In genomic region chr10:24118246-24118645, GRCh38 we compare ENCODE assay signal across 16 cellular contexts.
DNase-seq lines count a peak whose midpoint lies in the region; ATAC-seq and TF ChIP-seq lines count a peak whose summit lies in the region.
"Had no signal": no experiment of that assay in that cellular context is flagged by ENCODE, and none has a peak within 500 bp of the region (broad histone marks: within the 10 kb centered on the region; RNA-seq: fewer than 3 reads in every experiment).

No MANE protein-coding gene starts in this region.

- peak in 1 of 2 donors; percentile 20 for TF ChIP-seq POLR2A in heart left ventricle (IDR thresholded peaks at IDR 0.05)

- no peaks in the 10 kb centered on the region for H3K36me3 ChIP-seq in heart left ventricle
- H3K36me3 ChIP-seq in neural progenitor cell: no peaks in the 10 kb centered on the region
- H3K36me3 ChIP-seq: colonic mucosa, tibial artery had no signal

- intact Hi-C loops in heart left ventricle (cut with DNase I): loop anchor here in 3 of 10 donors (5.0 to 10.0 kb wide), 4 partner anchors 77 to 123 kb away; no protein-coding TSS in a partner anchor
- intact Hi-C loops in cardiac septum (cut with DNase I): loop anchor here (10.0 kb wide), 1 partner anchor 113 kb away; no protein-coding TSS in a partner anchor

- H3K4me1 ChIP-seq in heart left ventricle: peaks cover 3 to 26% (median 19%) of the 10 kb centered on the region in 12 donors
- H3K4me1 ChIP-seq in neural progenitor cell: peaks cover 16% of the 10 kb centered on the region
- H3K4me1 ChIP-seq: A549, colonic mucosa, tibial artery had no signal

- H3K4me1 Mint-ChIP-seq in glutamatergic neuron (ENCODE audit: low read depth, unreplicated experiment) (peaks cover 30% of the 10 kb centered on the region), neural progenitor cell (peaks cover 28% of the 10 kb centered on the region)
- H3K4me1 Mint-ChIP-seq: activated naive CD8-positive, alpha-beta T cell treated with anti-CD3 and anti-CD28 coated beads, Interleukin-2, amount 10 ng/mL, durations not matched to agents 7 days and 5 days had no signal

- no peaks in the 10 kb centered on the region for H3K9me3 ChIP-seq in heart left ventricle
- no peaks in the 10 kb centered on the region for H3K9me3 ChIP-seq in neural progenitor cell (ENCODE audit: low read depth)
- H3K9me3 ChIP-seq: A549, colonic mucosa, tibial artery had no signal

- no peak overlapping the region for H3K9ac ChIP-seq in neural progenitor cell

- H3K9me3 Mint-ChIP-seq in glutamatergic neuron (ENCODE audit: unreplicated experiment) (peaks cover 2% of the 10 kb centered on the region), neural progenitor cell (no peaks in the 10 kb centered on the region)

- no peak overlapping the region for H3K27ac Mint-ChIP-seq in glutamatergic neuron (ENCODE audit: unreplicated experiment)
- no peak overlapping the region for H3K27ac Mint-ChIP-seq in neural progenitor cell
- H3K27ac Mint-ChIP-seq: activated CD8-positive, alpha-beta memory T cell treated with anti-CD3 and anti-CD28 coated beads, Interleukin-2, amount 10 ng/mL, durations not matched to agents 7 days and 5 days; activated naive CD8-positive, alpha-beta T cell treated with anti-CD3 and anti-CD28 coated beads, Interleukin-2, amount 10 ng/mL, durations not matched to agents 7 days and 5 days; natural killer cell treated with Interleukin-12 subunit alpha and Interleukin-12 subunit beta and Interleukin-15 and Interleukin-18, amount 100 ng/mL, for 72 hours had no signal

- H3K27ac ChIP-seq in heart left ventricle (peak overlapping the region in 11 of 12 donors; percentile 33 to 75 (median 60)), neural progenitor cell (no peak overlapping the region)
- H3K27ac ChIP-seq: A549, colonic mucosa, tibial artery had no signal

- peak in 1 of 5 donors; percentile 33 for DNase-seq in heart left ventricle
- no peak for DNase-seq in cardiac septum (ENCODE audit: low spot score)
- DNase-seq in glutamatergic neuron: no peak
- DNase-seq in neural progenitor cell (ENCODE audit: low spot score): peak; percentile 17
- no peak for DNase-seq in omental fat pad (ENCODE audit: low spot score)
- DNase-seq in NCI-H1436 treated with DMSO at 0.1 percent for 48 hours (lab: John Stamatoyannopoulos, UW): no peak
- no peak for DNase-seq in activated naive CD4-positive, alpha-beta T cell (lab: John Stamatoyannopoulos, UW)
- DNase-seq: activated CD8-positive, alpha-beta memory T cell treated with anti-CD3 and anti-CD28 coated beads, Interleukin-2, amount 10 ng/mL, durations not matched to agents 7 days and 5 days; activated naive CD8-positive, alpha-beta T cell treated with anti-CD3 and anti-CD28 coated beads, Interleukin-2, amount 10 ng/mL, durations not matched to agents 7 days and 5 days; colonic mucosa; NCI-H1694; NK-92 treated with Interleukin-12 subunit alpha and Interleukin-12 subunit beta, amount 100 ng/mL, for 24 hours; tibial artery had no signal

- no peaks in the 10 kb centered on the region for H4K20me1 ChIP-seq in neural progenitor cell (ENCODE audit: low read depth)

- peaks cover 13% of the 10 kb centered on the region for H3F3A ChIP-seq in neural progenitor cell (ENCODE audit: low read depth)

- ATAC-seq in heart left ventricle (peak; percentile 27 to 74 (median 42)), omental fat pad (ENCODE audit: low FRiP score) (no peak), GM19324 (IDR thresholded peaks at IDR 0.05; ENCODE audit: low FRiP score, unreplicated experiment) (no peak)
- ATAC-seq: A549; activated CD8-positive, alpha-beta memory T cell treated with anti-CD3 and anti-CD28 coated beads, Interleukin-2, amount 10 ng/mL, durations not matched to agents 7 days and 5 days; natural killer cell treated with Interleukin-12 subunit alpha and Interleukin-12 subunit beta and Interleukin-15 and Interleukin-18, amount 100 ng/mL, for 72 hours had no signal

- WGBS in heart left ventricle, 4 donors: 19 to 36% (median 24%) methylated on average over 12 of the region's 12 CpGs

- H2AFZ ChIP-seq in neural progenitor cell (replicated peaks): peak overlapping the region; percentile 81

- no peaks in the 10 kb centered on the region for H3K79me2 ChIP-seq in neural progenitor cell (ENCODE audit: low read depth)

- H3K27me3 Mint-ChIP-seq in glutamatergic neuron (ENCODE audit: unreplicated experiment): peaks cover 2% of the 10 kb centered on the region
- peaks cover 2% of the 10 kb centered on the region for H3K27me3 Mint-ChIP-seq in neural progenitor cell (ENCODE audit: insufficient read depth, low read depth)
- H3K27me3 Mint-ChIP-seq: activated CD8-positive, alpha-beta memory T cell treated with anti-CD3 and anti-CD28 coated beads, Interleukin-2, amount 10 ng/mL, durations not matched to agents 7 days and 5 days; activated naive CD8-positive, alpha-beta T cell treated with anti-CD3 and anti-CD28 coated beads, Interleukin-2, amount 10 ng/mL, durations not matched to agents 7 days and 5 days; natural killer cell treated with Interleukin-12 subunit alpha and Interleukin-12 subunit beta and Interleukin-15 and Interleukin-18, amount 100 ng/mL, for 72 hours had no signal

- TF ChIP-seq CTCF in heart left ventricle (IDR thresholded peaks at IDR 0.05) (no peak), glutamatergic neuron (IDR thresholded peaks at IDR 0.05; ENCODE audit: partially characterized antibody, unreplicated experiment) (no peak), neural progenitor cell (IDR thresholded peaks at IDR 0.05) (no peak), omental fat pad (IDR thresholded peaks at IDR 0.05) (no peak)

- H3K4me3 Mint-ChIP-seq in glutamatergic neuron (ENCODE audit: unreplicated experiment): peak overlapping the region; percentile 52
- H3K4me3 Mint-ChIP-seq in neural progenitor cell: peak overlapping the region; percentile 57
- H3K4me3 Mint-ChIP-seq: activated CD8-positive, alpha-beta memory T cell treated with anti-CD3 and anti-CD28 coated beads, Interleukin-2, amount 10 ng/mL, durations not matched to agents 7 days and 5 days; activated naive CD8-positive, alpha-beta T cell treated with anti-CD3 and anti-CD28 coated beads, Interleukin-2, amount 10 ng/mL, durations not matched to agents 7 days and 5 days; natural killer cell treated with Interleukin-12 subunit alpha and Interleukin-12 subunit beta and Interleukin-15 and Interleukin-18, amount 100 ng/mL, for 72 hours had no signal

- H3K4me3 ChIP-seq in heart left ventricle: peak overlapping the region in 11 of 12 donors; percentile 12 to 49 (median 40)
- H3K4me3 ChIP-seq in neural progenitor cell: peak overlapping the region; percentile 14
- H3K4me3 ChIP-seq: A549, colonic mucosa, tibial artery had no signal

- H3K4me2 ChIP-seq in neural progenitor cell: peak overlapping the region; percentile 62
- H3K4me2 ChIP-seq: A549 had no signal

- no peaks in the 10 kb centered on the region for H3K36me3 Mint-ChIP-seq in glutamatergic neuron (ENCODE audit: unreplicated experiment)
- H3K36me3 Mint-ChIP-seq in neural progenitor cell: no peaks in the 10 kb centered on the region
- H3K36me3 Mint-ChIP-seq: activated CD8-positive, alpha-beta memory T cell treated with anti-CD3 and anti-CD28 coated beads, Interleukin-2, amount 10 ng/mL, durations not matched to agents 7 days and 5 days; activated naive CD8-positive, alpha-beta T cell treated with anti-CD3 and anti-CD28 coated beads, Interleukin-2, amount 10 ng/mL, durations not matched to agents 7 days and 5 days; natural killer cell treated with Interleukin-12 subunit alpha and Interleukin-12 subunit beta and Interleukin-15 and Interleukin-18, amount 100 ng/mL, for 72 hours had no signal

- no peaks in the 10 kb centered on the region for H3K27me3 ChIP-seq in heart left ventricle
- H3K27me3 ChIP-seq in neural progenitor cell: no peaks in the 10 kb centered on the region
- H3K27me3 ChIP-seq: colonic mucosa, tibial artery had no signal

Comparison
In these comparisons a context has a peak if more than half of its experiments do, and no peak if none do; other contexts are left out.
1. ATAC-seq: peak in heart left ventricle (4 of 4); none in omental fat pad (single experiment) and GM19324 (single experiment).